ENCODE assay signal across 1 cellular context in the genomic region with DNA sequence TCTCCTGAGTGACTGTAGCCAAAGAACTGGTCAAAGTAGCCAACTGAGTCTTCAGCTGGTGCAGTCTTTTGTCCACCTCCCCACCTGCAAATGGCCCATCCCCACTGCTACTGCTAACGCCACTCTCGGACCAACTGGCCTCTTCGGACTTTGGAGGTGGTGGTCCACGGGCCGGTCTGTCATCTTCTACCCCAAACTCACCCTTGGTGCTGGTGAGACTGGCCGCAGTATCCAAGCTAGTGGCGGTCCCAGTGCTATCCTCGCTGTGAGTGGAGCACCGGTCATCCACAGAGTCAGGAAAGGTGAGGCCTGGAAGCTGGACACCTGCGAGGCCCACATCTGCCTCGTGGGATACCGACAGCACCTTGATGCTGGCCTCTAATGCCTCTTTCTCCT.
TF ChIP-seq lines count a peak whose summit lies in the region.

No MANE protein-coding gene starts in this region.

TF ChIP-seq in HepG2, 621 proteins besides CTCF, POLR2A, EP300 and RAD21:
- TF ChIP-seq ZNF34 (CRISPR knock-in tag; IDR thresholded peaks at IDR 0.05; ENCODE audit: borderline replicate concordance) (0 out of 2 replicates have a peak, but pooled peaks have one; percentile 19), GABPA (IDR thresholded peaks at IDR 0.05; ENCODE audit: low read depth, low read length) (0 out of 2 replicates have a peak, but pooled peaks have one; percentile 5), GABPA (CRISPR knock-in tag; IDR thresholded peaks at IDR 0.05; ENCODE audit: low read depth) (no peak), SATB2 (CRISPR knock-in tag; IDR thresholded peaks at IDR 0.05) (no peak), ZNF564 (CRISPR knock-in tag; IDR thresholded peaks at IDR 0.05) (peak; percentile 15; the same call in 1 of the 2 replicates)
- TF ChIP-seq, protein P1, sequence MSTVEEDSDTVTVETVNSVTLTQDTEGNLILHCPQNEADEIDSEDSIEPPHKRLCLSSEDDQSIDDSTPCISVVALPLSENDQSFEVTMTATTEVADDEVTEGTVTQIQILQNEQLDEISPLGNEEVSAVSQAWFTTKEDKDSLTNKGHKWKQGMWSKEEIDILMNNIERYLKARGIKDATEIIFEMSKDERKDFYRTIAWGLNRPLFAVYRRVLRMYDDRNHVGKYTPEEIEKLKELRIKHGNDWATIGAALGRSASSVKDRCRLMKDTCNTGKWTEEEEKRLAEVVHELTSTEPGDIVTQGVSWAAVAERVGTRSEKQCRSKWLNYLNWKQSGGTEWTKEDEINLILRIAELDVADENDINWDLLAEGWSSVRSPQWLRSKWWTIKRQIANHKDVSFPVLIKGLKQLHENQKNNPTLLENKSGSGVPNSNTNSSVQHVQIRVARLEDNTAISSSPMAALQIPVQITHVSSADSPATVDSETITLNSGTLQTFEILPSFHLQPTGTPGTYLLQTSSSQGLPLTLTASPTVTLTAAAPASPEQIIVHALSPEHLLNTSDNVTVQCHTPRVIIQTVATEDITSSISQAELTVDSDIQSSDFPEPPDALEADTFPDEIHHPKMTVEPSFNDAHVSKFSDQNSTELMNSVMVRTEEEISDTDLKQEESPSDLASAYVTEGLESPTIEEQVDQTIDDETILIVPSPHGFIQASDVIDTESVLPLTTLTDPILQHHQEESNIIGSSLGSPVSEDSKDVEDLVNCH (CRISPR knock-in tag; IDR thresholded peaks at IDR 0.05) = no peak
